In the genomic region with DNA sequence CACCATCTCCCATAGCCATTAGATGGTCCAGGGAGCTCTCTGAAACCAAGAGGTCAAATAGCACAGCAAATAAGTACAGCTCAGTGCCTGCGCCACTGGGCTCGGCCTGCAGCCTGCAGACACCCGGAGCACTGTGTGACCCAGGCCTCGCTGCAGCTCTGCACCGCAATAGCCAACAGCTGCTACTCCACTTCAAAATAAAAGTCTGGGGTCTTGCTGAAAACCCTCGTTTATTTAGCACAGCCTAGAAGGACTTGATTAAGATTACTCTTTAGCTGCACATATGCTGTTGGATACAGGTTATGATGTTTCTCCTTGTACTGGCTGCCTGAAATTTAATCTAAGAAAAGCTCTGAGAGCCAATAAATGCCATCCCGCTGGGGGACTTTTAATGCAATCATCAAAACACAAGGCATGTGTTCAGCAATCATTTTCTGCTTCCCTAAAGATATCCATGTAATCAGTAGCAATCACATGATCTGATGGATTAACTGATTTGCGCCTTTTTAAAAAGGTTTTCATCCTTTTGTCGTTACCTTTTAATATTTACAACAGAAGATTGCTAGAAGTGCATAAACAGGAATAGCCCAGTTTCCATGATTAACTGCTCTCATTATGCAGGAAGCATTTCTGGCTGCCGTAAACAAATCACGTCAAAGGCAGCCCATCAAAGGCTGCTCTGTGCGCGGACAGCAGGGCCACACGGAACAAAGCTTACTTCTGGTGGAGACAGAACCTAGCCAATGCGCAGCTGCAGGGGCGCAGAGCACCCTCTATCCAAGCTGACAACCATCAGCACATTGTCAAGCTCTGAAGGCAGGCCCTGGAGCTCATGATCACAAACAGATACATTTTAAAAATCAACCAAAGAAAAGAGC, we compare ENCODE assay signal across 1 cellular context.
TF ChIP-seq lines count a peak whose summit lies in the region.

No MANE protein-coding gene starts in this region.

TF ChIP-seq in A549, 52 proteins besides CTCF, POLR2A, EP300 and RAD21 (continued from another document):
- TF ChIP-seq FOSL2 (IDR thresholded peaks at IDR 0.05) (no peak), FOSL2 (CRISPR knock-in tag; IDR thresholded peaks at IDR 0.05) (no peak), NPAS2 (CRISPR knock-in tag; IDR thresholded peaks at IDR 0.05; ENCODE audit: borderline replicate concordance) (no peak), PHF8 (IDR thresholded peaks at IDR 0.05; ENCODE audit: borderline replicate concordance, low read depth) (no peak), CHD2 (IDR thresholded peaks at IDR 0.05; ENCODE audit: low read length, partially characterized antibody) (no peak), RCOR1 (IDR thresholded peaks at IDR 0.05; ENCODE audit: low read depth, low read length) (no peak), HMGXB4 (CRISPR knock-in tag; IDR thresholded peaks at IDR 0.05; ENCODE audit: borderline replicate concordance) (no peak), HDAC2 (IDR thresholded peaks at IDR 0.05) (no peak), ZSCAN20 (CRISPR knock-in tag; IDR thresholded peaks at IDR 0.05) (no peak), HOXA7 (CRISPR knock-in tag; IDR thresholded peaks at IDR 0.05) (no peak), CBX2 (IDR thresholded peaks at IDR 0.05; ENCODE audit: borderline replicate concordance, low read depth) (no peak), BHLHE40 (IDR thresholded peaks at IDR 0.05; ENCODE audit: low read depth, low read length) (no peak)
- TF ChIP-seq, protein P1, sequence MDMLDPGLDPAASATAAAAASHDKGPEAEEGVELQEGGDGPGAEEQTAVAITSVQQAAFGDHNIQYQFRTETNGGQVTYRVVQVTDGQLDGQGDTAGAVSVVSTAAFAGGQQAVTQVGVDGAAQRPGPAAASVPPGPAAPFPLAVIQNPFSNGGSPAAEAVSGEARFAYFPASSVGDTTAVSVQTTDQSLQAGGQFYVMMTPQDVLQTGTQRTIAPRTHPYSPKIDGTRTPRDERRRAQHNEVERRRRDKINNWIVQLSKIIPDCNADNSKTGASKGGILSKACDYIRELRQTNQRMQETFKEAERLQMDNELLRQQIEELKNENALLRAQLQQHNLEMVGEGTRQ (IDR thresholded peaks at IDR 0.05), result no peak
TF ChIP-seq in A549: peak in this region for 0.
